In genomic region chr5:172703952-172704351, GRCh38 we compare ENCODE assay signal across 23 cellular contexts.
A peak's percentile ranks its signal among the peaks of the same experiment; 100 is the strongest.
DNase-seq lines count a peak whose midpoint lies in the region; ATAC-seq, FAIRE-seq and TF ChIP-seq lines count a peak whose summit lies in the region.
"Had no signal": no experiment of that assay in that cellular context is flagged by ENCODE, and none has a peak within 500 bp of the region (broad histone marks: within the 10 kb centered on the region; RNA-seq: fewer than 3 reads in every experiment).

No MANE protein-coding gene starts in this region.

- no peaks in the 10 kb centered on the region for H3K79me2 ChIP-seq in K562 (ENCODE audit: control insufficient read depth, insufficient read depth, low read length)

- no TSS peak for BruUV-seq in K562 (replicated peaks; lab: Mats Ljungman, UMichigan)

- H3K27ac ChIP-seq in right cardiac atrium (ENCODE audit: low read length) (no peak overlapping the region), heart left ventricle (no peak overlapping the region), K562 (ENCODE audit: extremely low read depth, low read depth, low read length) (no peak overlapping the region), kidney (ENCODE audit: low read depth in 2 of 2, low read length in 2 of 2) (no peak overlapping the region)
- H3K27ac ChIP-seq: 22Rv1, C4-2B had no signal

- H3K4me2 ChIP-seq in K562 (ENCODE audit: insufficient read depth, low read length) = no peak overlapping the region

- in situ Hi-C loops in K562 (cut with MboI) = loop anchor here (10.0 to 25.0 kb wide), 2 partner anchors 571 to 1608 kb away; no protein-coding TSS in a partner anchor

- TF ChIP-seq CTCF in heart left ventricle (IDR thresholded peaks at IDR 0.05) (no peak), K562 (IDR thresholded peaks at IDR 0.05 in 2 of 3, conservative IDR thresholded peaks at IDR 0.05 in 1 of 3; ENCODE audit: insufficient read depth in 2 of 3, low read depth in 1 of 3, low read length in 3 of 3) (no peak), kidney (IDR thresholded peaks at IDR 0.05; ENCODE audit: borderline replicate concordance, extremely low read depth, insufficient read depth) (no peak), BE2C (IDR thresholded peaks at IDR 0.05; ENCODE audit: low read depth, low read length) (no peak)

- H3K9me3 ChIP-seq in right cardiac atrium (ENCODE audit: control insufficient read depth, low read length) (no peaks in the 10 kb centered on the region), heart left ventricle (peaks cover 0 to 3% (median 0%) of the 10 kb centered on the region in 12 donors), K562 (replicated peaks; ENCODE audit: control insufficient read depth, insufficient read depth, low read depth, low read length) (no peaks in the 10 kb centered on the region), kidney (ENCODE audit: control insufficient read depth in 1 of 2, low read length in 2 of 2) (no peaks in the 10 kb centered on the region), BE2C (no peaks in the 10 kb centered on the region)
- H3K9me3 ChIP-seq: BLaER1 treated with 17β-estradiol and CSF1 and Interleukin-3, amounts not matched to agents 10 nM and 100 nM; Caco-2 had no signal

- H3K4me3 ChIP-seq in right cardiac atrium (ENCODE audit: low read length) (no peak overlapping the region), heart left ventricle (no peak overlapping the region), K562 (no peak overlapping the region), kidney (ENCODE audit: low read length in 2 of 2) (no peak overlapping the region), BE2C (ENCODE audit: low read depth, low read length) (no peak overlapping the region)
- H3K4me3 ChIP-seq: BLaER1 treated with 17β-estradiol and CSF1 and Interleukin-3, amounts not matched to agents 10 nM and 100 nM had no signal

- CTCF ChIA-PET in K562 (lab: Yijun Ruan, JAX; ENCODE audit: low intra/inter-chr PET ratio) = no interaction called here

- H3K27me3 ChIP-seq in right cardiac atrium (ENCODE audit: control insufficient read depth, insufficient read depth) (no peaks in the 10 kb centered on the region), heart left ventricle (no peaks in the 10 kb centered on the region), K562 (ENCODE audit: control insufficient read depth in 2 of 2, insufficient read depth in 2 of 2, low read length in 2 of 2) (peaks cover 18 to 54% of the 10 kb centered on the region in 2 experiments), BE2C (0 out of 2 replicates have a peak, but pooled peaks cover 5% of the 10 kb centered on the region)
- H3K27me3 ChIP-seq: BLaER1 treated with 17β-estradiol and CSF1 and Interleukin-3, amounts not matched to agents 10 nM and 100 nM had no signal

- WGBS in right cardiac atrium = 92% methylated on average over 7 of the region's 7 CpGs
- 93 to 99% (median 96%) methylated on average over 7 of the region's 7 CpGs for WGBS in heart left ventricle, 4 donors
- 20% methylated on average over 7 of the region's 7 CpGs for WGBS in K562 (ENCODE audit: insufficient coverage, low coverage, missing lambda C conversion rate)

- no peak for TF ChIP-seq RAD21 in K562 (CRISPR knock-in tag; conservative IDR thresholded peaks at IDR 0.05 in 1 of 2, IDR thresholded peaks at IDR 0.05 in 1 of 2)

- H3K27ac Mint-ChIP-seq in activated CD4-positive, alpha-beta T cell treated with anti-CD3 and anti-CD28 coated beads, Interleukin-2, amount 10 ng/mL, durations not matched to agents 24 days and 14 days = no peak overlapping the region
- H3K27ac Mint-ChIP-seq: CD4-positive, alpha-beta T cell; CD8-positive, alpha-beta T cell had no signal

- H4K20me1 ChIP-seq in K562 (replicated peaks; ENCODE audit: control insufficient read depth, insufficient read depth, low read length) = peaks cover 4% of the 10 kb centered on the region; the same call in 1 of the 2 replicates
- H4K20me1 ChIP-seq: BLaER1 treated with 17β-estradiol and CSF1 and Interleukin-3, amounts not matched to agents 10 nM and 100 nM had no signal

- H3K9ac ChIP-seq in K562 (ENCODE audit: insufficient read depth in 1 of 2, low read depth in 2 of 2, low read length in 2 of 2) (no peak overlapping the region), kidney (ENCODE audit: low read length in 2 of 2) (no peak overlapping the region)
- H3K9ac ChIP-seq: BLaER1 treated with 17β-estradiol and CSF1 and Interleukin-3, amounts not matched to agents 10 nM and 100 nM had no signal

- POLR2A ChIA-PET in K562 (lab: Yijun Ruan, JAX) = interaction anchor here (0.6 to 0.8 kb wide), 2 partner anchors 591 to 1620 kb away, joined by 3 read pairs; no protein-coding TSS in a partner anchor

- TF ChIP-seq EP300 in K562 (IDR thresholded peaks at IDR 0.05; ENCODE audit: low read length) = no peak

- no peaks in the 10 kb centered on the region for H3K36me3 ChIP-seq in heart left ventricle
- no peaks in the 10 kb centered on the region for H3K36me3 ChIP-seq in K562 (ENCODE audit: control insufficient read depth, insufficient read depth, low read length)
- H3K36me3 ChIP-seq in kidney (ENCODE audit: control insufficient read depth in 1 of 2, insufficient read depth in 2 of 2, low read length in 2 of 2) = no peaks in the 10 kb centered on the region
- no peaks in the 10 kb centered on the region for H3K36me3 ChIP-seq in BE2C
- H3K36me3 ChIP-seq: BLaER1 treated with 17β-estradiol and CSF1 and Interleukin-3, amounts not matched to agents 10 nM and 100 nM had no signal

- TF ChIP-seq POLR2A in heart left ventricle (IDR thresholded peaks at IDR 0.05) = no peak
- TF ChIP-seq POLR2A in K562 (conservative IDR thresholded peaks at IDR 0.05) = no peak

- FAIRE-seq in K562 (lab: Jason Lieb, UNC) (no peak), kidney (lab: Jason Lieb, UNC) (no peak)
- FAIRE-seq: A204.1, D721Med, G401.6, GM12891, GM18507 had no signal

- H3K36me3 Mint-ChIP-seq in activated CD4-positive, alpha-beta T cell treated with anti-CD3 and anti-CD28 coated beads, Interleukin-2, amount 10 ng/mL, durations not matched to agents 24 days and 14 days (ENCODE audit: low read depth) = no peaks in the 10 kb centered on the region
- H3K36me3 Mint-ChIP-seq: CD8-positive, alpha-beta T cell had no signal

- no peaks in the 10 kb centered on the region for H3K9me1 ChIP-seq in K562 (ENCODE audit: control insufficient read depth, insufficient read depth, low read length)

- DNase-seq in right cardiac atrium (peak in 2 of 3 donors; percentile 2 to 28), heart left ventricle (no peak), K562 (ENCODE audit: extremely low read depth in 1 of 4, low spot score in 3 of 4) (no peak), kidney (peak; percentile 25), posterior vena cava (ENCODE audit: low spot score) (peak; percentile 32), BE2C (no peak), activated gamma-delta T cell (lab: John Stamatoyannopoulos, UW) (no peak)
- DNase-seq in activated CD4-positive, alpha-beta T cell treated with anti-CD3 and anti-CD28 coated beads, Interleukin-2, amount 10 ng/mL, durations not matched to agents 24 days and 14 days = no peak
- DNase-seq: ACHN; Caco-2; Calu3; CD4-positive, alpha-beta T cell; CD8-positive, alpha-beta T cell; DMS79 treated with DMSO at 0.1 percent for 48 hours; GF-D8 had no signal

- intact Hi-C loops in right cardiac atrium (cut with DNase I) = loop anchor here in 1 of 4 donors (10.0 kb wide), 1 partner anchor 581 kb away; no protein-coding TSS in a partner anchor
- intact Hi-C loops in heart left ventricle (cut with DNase I) = loop anchor here in 4 of 10 donors (10.0 kb wide), 4 partner anchors 441 to 581 kb away; partner anchors contain the start of gene BNIP1 (in 1 of the 4)
- intact Hi-C loops in K562 (cut with micrococcal nuclease) = no loop called here
- intact Hi-C loops in kidney (cut with DNase I) = no loop called here
- intact Hi-C loops in posterior vena cava (cut with DNase I) = no loop called here
- intact Hi-C loops in activated CD4-positive, alpha-beta T cell treated with anti-CD3 and anti-CD28 coated beads, Interleukin-2, amount 10 ng/mL, durations not matched to agents 24 days and 14 days (cut with micrococcal nuclease) = no loop called here

- H3K4me1 Mint-ChIP-seq in activated CD4-positive, alpha-beta T cell treated with anti-CD3 and anti-CD28 coated beads, Interleukin-2, amount 10 ng/mL, durations not matched to agents 24 days and 14 days = peaks cover 5% of the 10 kb centered on the region

- ATAC-seq in right cardiac atrium = no peak
- ATAC-seq in heart left ventricle = no peak
- ATAC-seq in K562 = no peak
- ATAC-seq: CD8-positive, alpha-beta T cell had no signal

- no peaks in the 10 kb centered on the region for H3K4me1 ChIP-seq in right cardiac atrium (ENCODE audit: control insufficient read depth, insufficient read depth, low read length)
- peaks cover 0 to 21% (median 15%) of the 10 kb centered on the region in 12 donors for H3K4me1 ChIP-seq in heart left ventricle
- H3K4me1 ChIP-seq in K562 (replicated peaks in 1 of 2; ENCODE audit: control insufficient read depth in 2 of 2, insufficient read depth in 2 of 2, low read length in 2 of 2) = peaks cover 4 to 6% of the 10 kb centered on the region in 2 experiments; a peak in 3 of 5 replicates
- H3K4me1 ChIP-seq in kidney (ENCODE audit: control insufficient read depth in 1 of 2, insufficient read depth in 1 of 2, low read depth in 1 of 2, low read length in 2 of 2) = peaks cover 0 to 6% of the 10 kb centered on the region in 2 donors
- H3K4me1 ChIP-seq in BE2C = no peaks in the 10 kb centered on the region
- H3K4me1 ChIP-seq: Caco-2 had no signal

- H3K4me3 Mint-ChIP-seq in activated CD4-positive, alpha-beta T cell treated with anti-CD3 and anti-CD28 coated beads, Interleukin-2, amount 10 ng/mL, durations not matched to agents 24 days and 14 days = no peak overlapping the region
- H3K4me3 Mint-ChIP-seq: CD4-positive, alpha-beta T cell; CD8-positive, alpha-beta T cell had no signal

- H2AFZ ChIP-seq in K562 (ENCODE audit: low read depth, low read length) = peak overlapping the region; percentile 63; the same call in 1 of the 2 replicates

- H3K27me3 Mint-ChIP-seq in activated CD4-positive, alpha-beta T cell treated with anti-CD3 and anti-CD28 coated beads, Interleukin-2, amount 10 ng/mL, durations not matched to agents 24 days and 14 days = peaks cover 44% of the 10 kb centered on the region

- no peaks in the 10 kb centered on the region for H3K9me3 Mint-ChIP-seq in activated CD4-positive, alpha-beta T cell treated with anti-CD3 and anti-CD28 coated beads, Interleukin-2, amount 10 ng/mL, durations not matched to agents 24 days and 14 days
- H3K9me3 Mint-ChIP-seq: CD4-positive, alpha-beta T cell; CD8-positive, alpha-beta T cell had no signal

TF ChIP-seq in K562, 482 proteins besides CTCF, POLR2A, EP300 and RAD21 (continues in another document):
- TF ChIP-seq NFYB (IDR thresholded peaks at IDR 0.05; ENCODE audit: extremely low read depth, insufficient read length) = peak; percentile 4
- TF ChIP-seq GABPB2 (CRISPR knock-in tag; conservative IDR thresholded peaks at IDR 0.05) = no peak
- TF ChIP-seq ZNF354B (CRISPR knock-in tag; IDR thresholded peaks at IDR 0.05) = no peak
- no peak for TF ChIP-seq CBX8 (IDR thresholded peaks at IDR 0.05; ENCODE audit: borderline replicate concordance, extremely low read depth, low read depth, low read length, poor library complexity, severe bottlenecking)
- peak; percentile 88 for TF ChIP-seq ZNF316 (IDR thresholded peaks at IDR 0.05)
- TF ChIP-seq ZNF282 (CRISPR knock-in tag; IDR thresholded peaks at IDR 0.05) = no peak
- TF ChIP-seq C11orf30 (IDR thresholded peaks at IDR 0.05; ENCODE audit: low read depth) = peak; percentile 77
- no peak for TF ChIP-seq LCOR (CRISPR knock-in tag; IDR thresholded peaks at IDR 0.05)

Comparison
In these comparisons a context has a peak if more than half of its experiments do, and no peak if none do; other contexts are left out.
1. DNase-seq: peak in right cardiac atrium (2 of 3), kidney (single experiment) and posterior vena cava (single experiment); none in heart left ventricle (0 of 5), K562 (0 of 4), BE2C (single experiment), activated gamma-delta T cell (single experiment) and activated CD4-positive, alpha-beta T cell treated with anti-CD3 and anti-CD28 coated beads, Interleukin-2, amount 10 ng/mL, durations not matched to agents 24 days and 14 days (single experiment).